In the genomic region with DNA sequence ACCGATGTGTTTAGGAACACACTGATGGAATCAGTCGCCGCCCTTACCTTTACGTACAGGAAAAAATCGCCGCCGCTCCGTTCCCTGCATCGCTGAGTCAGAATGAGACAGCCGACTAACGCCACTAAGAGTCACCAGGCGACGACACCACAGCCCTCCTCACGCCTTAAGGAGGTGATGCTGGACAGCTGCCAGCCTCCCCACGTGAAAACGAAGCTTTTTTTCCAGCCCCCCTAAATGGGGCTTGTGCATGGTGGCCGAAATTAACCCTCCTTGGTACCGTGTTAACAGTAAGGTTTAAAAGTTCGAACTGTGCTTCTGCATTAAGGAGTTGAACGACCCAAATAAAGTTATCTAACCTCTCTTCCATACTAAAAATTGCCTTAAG, we compare ENCODE assay signal across 8 cellular contexts. TPM values are rescaled to one million over a fixed set of nuclear protein-coding genes. Genes with fewer than 3 reads are reported as not detected.
DNase-seq lines count a peak whose midpoint lies in the region; ATAC-seq and TF ChIP-seq lines count a peak whose summit lies in the region.

No MANE protein-coding gene starts in this region.

- H3K9me3 Mint-ChIP-seq in activated T-cell treated with anti-CD3 and anti-CD28 coated beads, Interleukin-2, amount 50 U/mL, for 24 hours: no peaks in the 10 kb centered on the region
- H3K9me3 Mint-ChIP-seq in neural progenitor cell: no peaks in the 10 kb centered on the region

- H4K20me1 ChIP-seq in fibroblast of lung (ENCODE audit: control insufficient read depth, extremely low read depth, insufficient read depth, low read length) (peaks cover 3% of the 10 kb centered on the region), neural progenitor cell (ENCODE audit: low read depth) (peaks cover 12% of the 10 kb centered on the region)

- ATAC-seq in GM18498 (IDR thresholded peaks at IDR 0.05; ENCODE audit: unreplicated experiment) (peak; percentile 58), HG02623 (IDR thresholded peaks at IDR 0.05; ENCODE audit: unreplicated experiment) (peak; percentile 49)

- peak overlapping the region; percentile 98 for H3K4me3 Mint-ChIP-seq in activated T-cell treated with anti-CD3 and anti-CD28 coated beads, Interleukin-2, amount 50 U/mL, for 24 hours
- peak overlapping the region; percentile 98 for H3K4me3 Mint-ChIP-seq in neural progenitor cell

- H3K4me3 ChIP-seq in fibroblast of lung (replicated peaks in 1 of 4; ENCODE audit: control extremely low read depth in 1 of 4, insufficient read depth in 1 of 4, low read depth in 3 of 4, low read length in 4 of 4) (peak overlapping the region; percentile 81 to 100 (median 96)), neural progenitor cell (peak overlapping the region; percentile 98)

- H3K4me2 ChIP-seq in fibroblast of lung (ENCODE audit: extremely low read depth, insufficient read depth, low read length) (peak overlapping the region; percentile 36), neural progenitor cell (peak overlapping the region; percentile 84)

- H3K4me1 ChIP-seq in fibroblast of lung (ENCODE audit: control insufficient read depth, extremely low read depth, insufficient read depth, low read length) (peaks cover 4% of the 10 kb centered on the region), neural progenitor cell (peaks cover 10% of the 10 kb centered on the region)

- H3K79me2 ChIP-seq in fibroblast of lung (ENCODE audit: control insufficient read depth, insufficient read depth, low read length): peaks cover 31% of the 10 kb centered on the region
- peaks cover 33% of the 10 kb centered on the region for H3K79me2 ChIP-seq in neural progenitor cell (ENCODE audit: low read depth)

- peak; percentile 25 for DNase-seq in NOMO-1 treated with DMSO at 0.1 percent for 48 hours (lab: John Stamatoyannopoulos, UW; ENCODE audit: unreplicated experiment)
- DNase-seq in activated T-cell treated with anti-CD3 and anti-CD28 coated beads, Interleukin-2, amount 50 U/mL, for 24 hours: peak; percentile 70
- peak; percentile 7 to 41 for DNase-seq in fibroblast of lung (ENCODE audit: low read depth in 2 of 2)
- DNase-seq in neural progenitor cell (ENCODE audit: low spot score): peak; percentile 56
- peak; percentile 20 for DNase-seq in superior temporal gyrus (ENCODE audit: extremely low spot score)
- DNase-seq in NCI-H1436 (lab: John Stamatoyannopoulos, UW): no peak

- H3K4me1 Mint-ChIP-seq in activated T-cell treated with anti-CD3 and anti-CD28 coated beads, Interleukin-2, amount 50 U/mL, for 24 hours (ENCODE audit: low read depth): peaks cover 55% of the 10 kb centered on the region
- peaks cover 12% of the 10 kb centered on the region for H3K4me1 Mint-ChIP-seq in neural progenitor cell

- H3K9me3 ChIP-seq in fibroblast of lung (ENCODE audit: control insufficient read depth, insufficient read depth, low read depth, low read length) (no peaks in the 10 kb centered on the region), neural progenitor cell (ENCODE audit: low read depth) (no peaks in the 10 kb centered on the region)

- peaks cover 23% of the 10 kb centered on the region for H3F3A ChIP-seq in neural progenitor cell (ENCODE audit: low read depth)

- H3K36me3 Mint-ChIP-seq in activated T-cell treated with anti-CD3 and anti-CD28 coated beads, Interleukin-2, amount 50 U/mL, for 24 hours (ENCODE audit: low read depth): peaks cover 63% of the 10 kb centered on the region
- peaks cover 13% of the 10 kb centered on the region for H3K36me3 Mint-ChIP-seq in neural progenitor cell

- peak overlapping the region; percentile 100 for H3K27ac Mint-ChIP-seq in activated T-cell treated with anti-CD3 and anti-CD28 coated beads, Interleukin-2, amount 50 U/mL, for 24 hours
- peak overlapping the region; percentile 65 for H3K27ac Mint-ChIP-seq in neural progenitor cell

- H3K27me3 Mint-ChIP-seq in activated T-cell treated with anti-CD3 and anti-CD28 coated beads, Interleukin-2, amount 50 U/mL, for 24 hours: no peaks in the 10 kb centered on the region
- no peaks in the 10 kb centered on the region for H3K27me3 Mint-ChIP-seq in neural progenitor cell (ENCODE audit: insufficient read depth, low read depth)

- peak overlapping the region; percentile 96 for H3K9ac ChIP-seq in fibroblast of lung (ENCODE audit: insufficient read depth, low read length)
- peak overlapping the region; percentile 97 for H3K9ac ChIP-seq in neural progenitor cell

- H3K27ac ChIP-seq in fibroblast of lung (ENCODE audit: insufficient read depth, low read length): peak overlapping the region; percentile 94
- H3K27ac ChIP-seq in neural progenitor cell: peak overlapping the region; percentile 93

- H2AFZ ChIP-seq in fibroblast of lung (ENCODE audit: low read length): peak overlapping the region; percentile 80
- peak overlapping the region; percentile 99 for H2AFZ ChIP-seq in neural progenitor cell (replicated peaks)

- TF ChIP-seq CTCF in fibroblast of lung (conservative IDR thresholded peaks at IDR 0.05 in 1 of 2, IDR thresholded peaks at IDR 0.05 in 1 of 2; ENCODE audit: low read depth in 1 of 2, low read length in 2 of 2) (no peak), neural progenitor cell (IDR thresholded peaks at IDR 0.05) (no peak)

- no peaks in the 10 kb centered on the region for H3K27me3 ChIP-seq in fibroblast of lung (ENCODE audit: control insufficient read depth, insufficient read depth, low read length)
- no peaks in the 10 kb centered on the region for H3K27me3 ChIP-seq in neural progenitor cell

- H3K36me3 ChIP-seq in fibroblast of lung (ENCODE audit: control insufficient read depth, insufficient read depth, low read length): peaks cover 7% of the 10 kb centered on the region
- peaks cover 15% of the 10 kb centered on the region for H3K36me3 ChIP-seq in neural progenitor cell

RNA-seq across cellular contexts. Expression of gene DNTTIP2, which starts 0.5 kb away (rescaled TPM):
- 19.2 and 20.8 TPM in 2 replicates for total RNA-seq in fibroblast of lung
- 32.8 and 34.9 TPM in 2 replicates for polyA plus RNA-seq in fibroblast of lung
- 38.2 and 48.1 TPM in 2 replicates for polyA plus RNA-seq in fibroblast of lung (2012)
- 2.0 and 10.4 TPM in 2 replicates for polyA minus RNA-seq in fibroblast of lung (ENCODE audit: low replicate concordance)
- 36.1 and 62.5 TPM in 2 replicates for total RNA-seq in neural progenitor cell (ENCODE audit: low replicate concordance)

RNA-seq across cellular contexts. Expression of gene GCLM, which starts 30.7 kb away (rescaled TPM):
- total RNA-seq in fibroblast of lung: 16.2 and 28.6 TPM in 2 replicates
- 35.8 and 45.4 TPM in 2 replicates for polyA plus RNA-seq in fibroblast of lung
- 28.0 and 29.9 TPM in 2 replicates for polyA plus RNA-seq in fibroblast of lung (2012)
- polyA minus RNA-seq in fibroblast of lung (ENCODE audit: low replicate concordance): 3.4 and 3.5 TPM in 2 replicates
- total RNA-seq in neural progenitor cell (ENCODE audit: low replicate concordance): 3.7 and 4.8 TPM in 2 replicates
